ENCODE assay signal across 8 cellular contexts in genomic region chr14:24241829-24242443, GRCh38.
DNase-seq lines count a peak whose midpoint lies in the region; ATAC-seq and TF ChIP-seq lines count a peak whose summit lies in the region.

No MANE protein-coding gene starts in this region.

- H3K9me3 ChIP-seq in mucosa of stomach (ENCODE audit: control insufficient read depth, low read length): no peaks in the 10 kb centered on the region

- TF ChIP-seq POLR2A in erythroblast (IDR thresholded peaks at IDR 0.05; ENCODE audit: low read length): no peak

- H3K36me3 ChIP-seq in mucosa of stomach (ENCODE audit: control insufficient read depth, insufficient read depth, low read length): peaks cover 6% of the 10 kb centered on the region

- ATAC-seq in GM19455 (IDR thresholded peaks at IDR 0.05; ENCODE audit: unreplicated experiment) (peak; percentile 77), HG03565 (IDR thresholded peaks at IDR 0.05; ENCODE audit: unreplicated experiment) (peak; percentile 64)

- DNase-seq in COR-L47 (lab: John Stamatoyannopoulos, UW) (peak; percentile 93), NOMO-1 treated with dmso at 0.1 percent for 144 hours (lab: John Stamatoyannopoulos, UW; ENCODE audit: unreplicated experiment) (peak; percentile 97), activated T-cell treated with anti-CD3 and anti-CD28 coated beads for 4 hours (peak; percentile 91), erythroblast (lab: John Stamatoyannopoulos, UW) (peak; percentile 96 to 98)
- peak; percentile 89 to 90 for DNase-seq in stimulated activated CD8-positive, alpha-beta memory T cell treated with anti-CD3 and anti-CD28 coated beads, Interleukin-7, amount 100 ng/mL, for 48 hours (ENCODE audit: extremely low read depth in 1 of 2, low read depth in 1 of 2)

- peak overlapping the region; percentile 96 for H3K4me3 ChIP-seq in mucosa of stomach (ENCODE audit: low read length)

- H3K4me1 ChIP-seq in mucosa of stomach (ENCODE audit: control insufficient read depth, insufficient read depth, low read length): peaks cover 30% of the 10 kb centered on the region

- peak overlapping the region; percentile 97 for H3K9ac ChIP-seq in mucosa of stomach (ENCODE audit: low read length)

- no peaks in the 10 kb centered on the region for H3K27me3 ChIP-seq in mucosa of stomach (ENCODE audit: control insufficient read depth, insufficient read depth, low read length)

Comparison
In these comparisons a context has a peak if more than half of its experiments do, and no peak if none do; other contexts are left out.
1. Peak in every context shown above with its lines: DNase-seq, ATAC-seq and H3K4me3 ChIP-seq.